Comparison of ENCODE assay signal across 1 cellular context in the genomic region with DNA sequence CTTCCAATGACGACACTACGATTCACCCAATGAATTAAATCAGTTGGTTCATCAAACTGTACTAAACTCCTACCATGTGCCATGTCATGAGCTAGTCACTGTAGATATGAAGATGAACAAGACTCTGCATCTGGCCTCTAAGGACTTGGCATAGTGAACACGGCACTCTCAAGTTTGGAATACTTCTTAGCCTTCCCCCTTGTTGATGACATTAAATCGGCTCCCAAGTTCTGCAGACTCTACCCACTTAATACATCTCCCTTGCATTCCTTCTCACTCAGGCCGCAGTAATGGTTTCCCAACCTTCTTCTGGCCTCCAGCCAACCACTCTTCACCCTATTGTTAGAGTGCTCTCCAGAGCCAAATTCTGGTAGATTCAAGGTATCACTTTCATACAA.
TF ChIP-seq lines count a peak whose summit lies in the region.

No MANE protein-coding gene starts in this region.

TF ChIP-seq in GM12878, 131 proteins besides CTCF, POLR2A, EP300 and RAD21 (continued from another document):
- TF ChIP-seq, protein P1, sequence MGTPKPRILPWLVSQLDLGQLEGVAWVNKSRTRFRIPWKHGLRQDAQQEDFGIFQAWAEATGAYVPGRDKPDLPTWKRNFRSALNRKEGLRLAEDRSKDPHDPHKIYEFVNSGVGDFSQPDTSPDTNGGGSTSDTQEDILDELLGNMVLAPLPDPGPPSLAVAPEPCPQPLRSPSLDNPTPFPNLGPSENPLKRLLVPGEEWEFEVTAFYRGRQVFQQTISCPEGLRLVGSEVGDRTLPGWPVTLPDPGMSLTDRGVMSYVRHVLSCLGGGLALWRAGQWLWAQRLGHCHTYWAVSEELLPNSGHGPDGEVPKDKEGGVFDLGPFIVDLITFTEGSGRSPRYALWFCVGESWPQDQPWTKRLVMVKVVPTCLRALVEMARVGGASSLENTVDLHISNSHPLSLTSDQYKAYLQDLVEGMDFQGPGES (IDR thresholded peaks at IDR 0.05): no peak
- TF ChIP-seq FOS (IDR thresholded peaks at IDR 0.05; ENCODE audit: borderline replicate concordance, extremely low read depth, insufficient read length): no peak
- TF ChIP-seq SRF (IDR thresholded peaks at IDR 0.05; ENCODE audit: low read depth in 2 of 2, low read length in 2 of 2): no peak
- no peak for TF ChIP-seq MYB (IDR thresholded peaks at IDR 0.05; ENCODE audit: borderline replicate concordance, low read depth, low read length)
- TF ChIP-seq NFYA (IDR thresholded peaks at IDR 0.05; ENCODE audit: borderline replicate concordance, low read depth, low read length): no peak
- no peak for TF ChIP-seq KDM1A (IDR thresholded peaks at IDR 0.05; ENCODE audit: borderline replicate concordance)
- no peak for TF ChIP-seq STAT3 (IDR thresholded peaks at IDR 0.05; ENCODE audit: low read depth, low read length)
- TF ChIP-seq, protein P2, sequence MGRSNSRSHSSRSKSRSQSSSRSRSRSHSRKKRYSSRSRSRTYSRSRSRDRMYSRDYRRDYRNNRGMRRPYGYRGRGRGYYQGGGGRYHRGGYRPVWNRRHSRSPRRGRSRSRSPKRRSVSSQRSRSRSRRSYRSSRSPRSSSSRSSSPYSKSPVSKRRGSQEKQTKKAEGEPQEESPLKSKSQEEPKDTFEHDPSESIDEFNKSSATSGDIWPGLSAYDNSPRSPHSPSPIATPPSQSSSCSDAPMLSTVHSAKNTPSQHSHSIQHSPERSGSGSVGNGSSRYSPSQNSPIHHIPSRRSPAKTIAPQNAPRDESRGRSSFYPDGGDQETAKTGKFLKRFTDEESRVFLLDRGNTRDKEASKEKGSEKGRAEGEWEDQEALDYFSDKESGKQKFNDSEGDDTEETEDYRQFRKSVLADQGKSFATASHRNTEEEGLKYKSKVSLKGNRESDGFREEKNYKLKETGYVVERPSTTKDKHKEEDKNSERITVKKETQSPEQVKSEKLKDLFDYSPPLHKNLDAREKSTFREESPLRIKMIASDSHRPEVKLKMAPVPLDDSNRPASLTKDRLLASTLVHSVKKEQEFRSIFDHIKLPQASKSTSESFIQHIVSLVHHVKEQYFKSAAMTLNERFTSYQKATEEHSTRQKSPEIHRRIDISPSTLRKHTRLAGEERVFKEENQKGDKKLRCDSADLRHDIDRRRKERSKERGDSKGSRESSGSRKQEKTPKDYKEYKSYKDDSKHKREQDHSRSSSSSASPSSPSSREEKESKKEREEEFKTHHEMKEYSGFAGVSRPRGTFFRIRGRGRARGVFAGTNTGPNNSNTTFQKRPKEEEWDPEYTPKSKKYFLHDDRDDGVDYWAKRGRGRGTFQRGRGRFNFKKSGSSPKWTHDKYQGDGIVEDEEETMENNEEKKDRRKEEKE (IDR thresholded peaks at IDR 0.05): no peak
- TF ChIP-seq IRF4 (IDR thresholded peaks at IDR 0.05; ENCODE audit: low read depth, low read length): no peak
- TF ChIP-seq, protein P3, sequence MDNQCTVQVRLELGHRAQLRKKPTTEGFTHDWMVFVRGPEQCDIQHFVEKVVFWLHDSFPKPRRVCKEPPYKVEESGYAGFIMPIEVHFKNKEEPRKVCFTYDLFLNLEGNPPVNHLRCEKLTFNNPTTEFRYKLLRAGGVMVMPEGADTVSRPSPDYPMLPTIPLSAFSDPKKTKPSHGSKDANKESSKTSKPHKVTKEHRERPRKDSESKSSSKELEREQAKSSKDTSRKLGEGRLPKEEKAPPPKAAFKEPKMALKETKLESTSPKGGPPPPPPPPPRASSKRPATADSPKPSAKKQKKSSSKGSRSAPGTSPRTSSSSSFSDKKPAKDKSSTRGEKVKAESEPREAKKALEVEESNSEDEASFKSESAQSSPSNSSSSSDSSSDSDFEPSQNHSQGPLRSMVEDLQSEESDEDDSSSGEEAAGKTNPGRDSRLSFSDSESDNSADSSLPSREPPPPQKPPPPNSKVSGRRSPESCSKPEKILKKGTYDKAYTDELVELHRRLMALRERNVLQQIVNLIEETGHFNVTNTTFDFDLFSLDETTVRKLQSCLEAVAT (IDR thresholded peaks at IDR 0.05): no peak
- no peak for TF ChIP-seq POLR2AphosphoS2 (IDR thresholded peaks at IDR 0.05; ENCODE audit: low read depth, low read length)
- TF ChIP-seq TCF3 (IDR thresholded peaks at IDR 0.05; ENCODE audit: borderline replicate concordance, insufficient read depth, low read depth, low read length): no peak
- no peak for TF ChIP-seq ATF7 (IDR thresholded peaks at IDR 0.05; ENCODE audit: low read depth)
- no peak for TF ChIP-seq SREBF1 (IDR thresholded peaks at IDR 0.05; ENCODE audit: low read length)
- no peak for TF ChIP-seq LARP7 (IDR thresholded peaks at IDR 0.05)
- TF ChIP-seq, protein P4, sequence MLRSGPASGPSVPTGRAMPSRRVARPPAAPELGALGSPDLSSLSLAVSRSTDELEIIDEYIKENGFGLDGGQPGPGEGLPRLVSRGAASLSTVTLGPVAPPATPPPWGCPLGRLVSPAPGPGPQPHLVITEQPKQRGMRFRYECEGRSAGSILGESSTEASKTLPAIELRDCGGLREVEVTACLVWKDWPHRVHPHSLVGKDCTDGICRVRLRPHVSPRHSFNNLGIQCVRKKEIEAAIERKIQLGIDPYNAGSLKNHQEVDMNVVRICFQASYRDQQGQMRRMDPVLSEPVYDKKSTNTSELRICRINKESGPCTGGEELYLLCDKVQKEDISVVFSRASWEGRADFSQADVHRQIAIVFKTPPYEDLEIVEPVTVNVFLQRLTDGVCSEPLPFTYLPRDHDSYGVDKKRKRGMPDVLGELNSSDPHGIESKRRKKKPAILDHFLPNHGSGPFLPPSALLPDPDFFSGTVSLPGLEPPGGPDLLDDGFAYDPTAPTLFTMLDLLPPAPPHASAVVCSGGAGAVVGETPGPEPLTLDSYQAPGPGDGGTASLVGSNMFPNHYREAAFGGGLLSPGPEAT (IDR thresholded peaks at IDR 0.05; ENCODE audit: low read depth): no peak
